In the genomic region with DNA sequence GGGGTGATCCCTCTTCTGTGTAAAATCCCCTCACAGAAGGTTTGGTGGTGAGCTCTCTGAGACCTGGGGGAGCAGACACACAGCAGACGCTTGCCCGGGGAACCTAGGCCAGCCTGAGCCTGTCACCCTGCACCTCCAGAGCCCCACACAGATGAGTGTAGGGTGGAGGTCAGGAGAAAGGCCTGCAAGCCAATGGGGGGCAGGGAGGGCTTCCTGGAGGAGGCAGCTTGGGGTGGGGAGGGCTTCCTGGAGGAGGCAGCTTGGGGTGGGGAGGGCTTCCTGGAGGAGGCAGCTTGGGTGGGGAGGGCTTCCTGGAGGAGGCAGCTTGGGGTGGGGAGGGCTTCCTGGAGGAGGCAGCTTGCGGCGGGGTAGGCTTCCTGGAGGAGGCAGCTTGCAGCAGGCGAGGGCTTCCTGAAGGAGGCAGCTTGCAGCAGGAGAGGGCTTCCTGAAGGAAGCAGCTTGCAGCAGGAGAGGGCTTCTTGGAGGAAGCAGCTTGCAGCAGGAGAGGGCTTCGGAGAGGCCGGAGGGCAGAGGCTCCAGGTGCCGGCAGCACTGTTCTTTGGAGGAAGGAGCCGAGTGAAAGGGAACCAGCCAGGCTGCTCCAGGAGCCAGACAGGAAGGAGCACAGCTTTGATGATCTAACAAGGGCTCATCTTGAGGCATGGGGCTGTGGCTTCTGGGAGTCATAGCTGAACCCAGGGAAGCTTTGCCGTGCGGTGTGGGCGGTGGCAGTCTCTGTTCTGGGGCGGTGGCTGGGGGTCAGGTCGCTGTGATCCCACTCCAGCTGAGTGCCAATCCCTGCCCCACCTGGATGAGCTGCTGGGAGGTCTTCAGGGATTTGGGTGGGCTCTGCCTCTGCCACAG, we compare ENCODE assay signal across 11 cellular contexts.
DNase-seq lines count a peak whose midpoint lies in the region; ATAC-seq and TF ChIP-seq lines count a peak whose summit lies in the region.
"Had no signal": no experiment of that assay in that cellular context is flagged by ENCODE, and none has a peak within 500 bp of the region (broad histone marks: within the 10 kb centered on the region; RNA-seq: fewer than 3 reads in every experiment).

No MANE protein-coding gene starts in this region.

- H3K4me3 ChIP-seq in AG10803 (ENCODE audit: low read length) (no peak overlapping the region), ascending aorta (no peak overlapping the region), lower lobe of right lung (no peak overlapping the region)
- H3K4me3 ChIP-seq: GM12878, neural progenitor cell had no signal

- no peaks in the 10 kb centered on the region for H3K9me3 ChIP-seq in ascending aorta
- H3K9me3 ChIP-seq in lower lobe of right lung, result no peaks in the 10 kb centered on the region

- H3K4me1 ChIP-seq in ascending aorta, result peaks cover 5 to 16% of the 10 kb centered on the region in 2 donors
- no peaks in the 10 kb centered on the region for H3K4me1 ChIP-seq in lower lobe of right lung
- H3K4me1 ChIP-seq: neural progenitor cell had no signal

- DNase-seq in AG10803 (ENCODE audit: low read depth) (peak; percentile 60), ELR (ENCODE audit: low read depth) (peak; percentile 83), ascending aorta (ENCODE audit: low spot score in 2 of 2) (no peak), lower lobe of right lung (peak; percentile 19), midbrain (lab: John Stamatoyannopoulos, UW) (no peak), NCI-H2227 (lab: John Stamatoyannopoulos, UW; ENCODE audit: unreplicated experiment) (no peak), NCI-H1105 treated with DMSO at 0.1 percent for 48 hours (lab: John Stamatoyannopoulos, UW) (no peak), left colon (no peak)
- DNase-seq: GOT3 had no signal

- H3K27me3 ChIP-seq in ascending aorta (no peaks in the 10 kb centered on the region), lower lobe of right lung (ENCODE audit: low read depth) (peaks cover 7% of the 10 kb centered on the region)
- H3K27me3 ChIP-seq: neural progenitor cell had no signal

- intact Hi-C loops in ascending aorta (cut with DNase I) (no loop called here), lower lobe of right lung (cut with DNase I) (no loop called here), left colon (cut with DNase I, micrococcal nuclease) (no loop called here)

- ATAC-seq in lower lobe of right lung, result no peak
- ATAC-seq in left colon, result no peak
- ATAC-seq: GM12878 had no signal

- TF ChIP-seq CTCF in AG10803 (conservative IDR thresholded peaks at IDR 0.05; ENCODE audit: low read length) (no peak), ascending aorta (IDR thresholded peaks at IDR 0.05) (no peak), lower lobe of right lung (IDR thresholded peaks at IDR 0.05) (no peak)

- H3K36me3 ChIP-seq in ascending aorta (no peaks in the 10 kb centered on the region), lower lobe of right lung (no peaks in the 10 kb centered on the region)
- H3K36me3 ChIP-seq: neural progenitor cell had no signal

- peak overlapping the region; percentile 59 to 74 for H3K27ac ChIP-seq in ascending aorta
- H3K27ac ChIP-seq in lower lobe of right lung, result no peak overlapping the region
- H3K27ac ChIP-seq: neural progenitor cell had no signal

Comparison
In these comparisons a context has a peak if more than half of its experiments do, and no peak if none do; other contexts are left out.
1. DNase-seq: peak in AG10803 (single experiment), ELR (single experiment) and lower lobe of right lung (single experiment); none in ascending aorta (0 of 2), midbrain (single experiment), NCI-H2227 (single experiment), NCI-H1105 treated with DMSO at 0.1 percent for 48 hours (single experiment) and left colon (0 of 2).